18 cellular contexts compared by ENCODE assay signal in the genomic region with DNA sequence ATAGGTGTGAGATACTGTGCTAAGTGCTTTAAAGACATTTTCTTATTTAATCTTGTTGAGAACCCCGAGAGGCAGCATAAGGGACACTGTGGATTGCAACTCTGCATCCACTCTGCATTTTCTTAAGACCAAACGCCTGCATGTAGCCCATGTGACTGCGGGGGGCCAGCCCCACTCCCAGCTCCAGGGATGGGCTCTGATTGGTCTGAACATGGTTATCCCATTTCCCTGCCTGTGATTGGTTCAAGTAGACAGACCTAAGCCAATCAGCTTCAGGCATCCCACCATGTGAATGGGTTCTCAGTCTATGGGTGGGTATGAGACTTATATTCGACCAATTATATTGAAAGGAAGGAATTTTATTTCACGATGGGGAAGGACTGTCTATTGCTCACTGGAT. TPM values are rescaled to one million over a fixed set of nuclear protein-coding genes. Genes with fewer than 3 reads are reported as not detected.
DNase-seq lines count a peak whose midpoint lies in the region; ATAC-seq and TF ChIP-seq lines count a peak whose summit lies in the region.
"Had no signal": no experiment of that assay in that cellular context is flagged by ENCODE, and none has a peak within 500 bp of the region (broad histone marks: within the 10 kb centered on the region; RNA-seq: fewer than 3 reads in every experiment).

No MANE protein-coding gene starts in this region.

- peak; percentile 36; the same call in 2 of the 3 replicates for ATAC-seq in SK-N-SH treated with all-trans-retinoic acid at 6 μM for 48 hours

- no peak overlapping the region for H3K27ac ChIP-seq in Karpas-422 (ENCODE audit: low read length)
- H3K27ac ChIP-seq: 22Rv1, cardiac muscle cell, left ventricle myocardium inferior, stomach had no signal

- no peaks in the 10 kb centered on the region for H3K27me3 ChIP-seq in Karpas-422 (ENCODE audit: low read length)
- H3K27me3 ChIP-seq: cardiac muscle cell, stomach had no signal

- no peak overlapping the region for H3K4me3 ChIP-seq in Karpas-422 (ENCODE audit: low read length)
- H3K4me3 ChIP-seq: cardiac muscle cell, left ventricle myocardium inferior, stomach had no signal

- no peak overlapping the region for H3K4me2 ChIP-seq in Karpas-422 (ENCODE audit: low read depth, low read length, poor library complexity, severe bottlenecking)

- H3K4me1 ChIP-seq in Karpas-422 (ENCODE audit: low read length), result no peaks in the 10 kb centered on the region
- H3K4me1 ChIP-seq: left ventricle myocardium inferior, stomach had no signal

- no peaks in the 10 kb centered on the region for H3K9me2 ChIP-seq in Karpas-422 (replicated peaks; ENCODE audit: insufficient read depth, low read length)

- H3K9ac ChIP-seq in Karpas-422 (ENCODE audit: low read length), result no peak overlapping the region

- DNase-seq in DMS 273 (lab: John Stamatoyannopoulos, UW; ENCODE audit: unreplicated experiment) (peak; percentile 17), DMS 273 treated with DMSO at 0.1 percent for 48 hours (lab: John Stamatoyannopoulos, UW) (no peak), Karpas-422 (peak; percentile 65), iPS-NIHi11 (ENCODE audit: low spot score) (peak; percentile 67), GM03348 (ENCODE audit: low spot score) (no peak), retina (no peak), DMS79 treated with DMSO at 0.1 percent for 48 hours (lab: John Stamatoyannopoulos, UW) (no peak)
- DNase-seq: activated CD4-positive, alpha-beta T cell treated with anti-CD3 and anti-CD28 coated beads, Interleukin-2, amount 50 U/mL, for 4 hours; activated gamma-delta T cell treated with Interleukin-2 at 50 U/mL for 16 hours; activated T-cell treated with anti-CD3 and anti-CD28 coated beads for 4 hours; amniotic stem cell; Calu3; Kasumi-1; left ventricle myocardium inferior; stomach had no signal

- H2AFZ ChIP-seq in Karpas-422 (ENCODE audit: low read length), result no peak overlapping the region

- no peaks in the 10 kb centered on the region for H3K9me3 ChIP-seq in Karpas-422 (ENCODE audit: low read length)
- H3K9me3 ChIP-seq: left ventricle myocardium inferior, stomach had no signal

- H3K36me3 ChIP-seq in Karpas-422 (ENCODE audit: insufficient read depth, low read length), result no peaks in the 10 kb centered on the region
- H3K36me3 ChIP-seq: cardiac muscle cell, left ventricle myocardium inferior, stomach had no signal

- no peaks in the 10 kb centered on the region for H4K20me1 ChIP-seq in Karpas-422 (ENCODE audit: insufficient read depth, low read depth, low read length)

- H3K79me2 ChIP-seq in Karpas-422 (ENCODE audit: low read length), result no peaks in the 10 kb centered on the region

TF ChIP-seq in SK-N-SH treated with all-trans-retinoic acid at 6 μM for 48 hours, 23 proteins besides CTCF, POLR2A, EP300 and RAD21:
- TF ChIP-seq PPARA (CRISPR knock-in tag; IDR thresholded peaks at IDR 0.05; ENCODE audit: borderline replicate concordance) (no peak), CREB5 (CRISPR knock-in tag; IDR thresholded peaks at IDR 0.05; ENCODE audit: low read depth) (no peak), ESRRG (CRISPR knock-in tag; IDR thresholded peaks at IDR 0.05) (no peak), ZFP30 (CRISPR knock-in tag; IDR thresholded peaks at IDR 0.05) (no peak), ZC3H10 (CRISPR knock-in tag; IDR thresholded peaks at IDR 0.05) (no peak), ARNTL (CRISPR knock-in tag; IDR thresholded peaks at IDR 0.05; ENCODE audit: borderline replicate concordance, low read depth) (no peak), TSHZ2 (CRISPR knock-in tag; IDR thresholded peaks at IDR 0.05) (no peak), ZNF70 (CRISPR knock-in tag; IDR thresholded peaks at IDR 0.05) (no peak)
- TF ChIP-seq, protein P1, sequence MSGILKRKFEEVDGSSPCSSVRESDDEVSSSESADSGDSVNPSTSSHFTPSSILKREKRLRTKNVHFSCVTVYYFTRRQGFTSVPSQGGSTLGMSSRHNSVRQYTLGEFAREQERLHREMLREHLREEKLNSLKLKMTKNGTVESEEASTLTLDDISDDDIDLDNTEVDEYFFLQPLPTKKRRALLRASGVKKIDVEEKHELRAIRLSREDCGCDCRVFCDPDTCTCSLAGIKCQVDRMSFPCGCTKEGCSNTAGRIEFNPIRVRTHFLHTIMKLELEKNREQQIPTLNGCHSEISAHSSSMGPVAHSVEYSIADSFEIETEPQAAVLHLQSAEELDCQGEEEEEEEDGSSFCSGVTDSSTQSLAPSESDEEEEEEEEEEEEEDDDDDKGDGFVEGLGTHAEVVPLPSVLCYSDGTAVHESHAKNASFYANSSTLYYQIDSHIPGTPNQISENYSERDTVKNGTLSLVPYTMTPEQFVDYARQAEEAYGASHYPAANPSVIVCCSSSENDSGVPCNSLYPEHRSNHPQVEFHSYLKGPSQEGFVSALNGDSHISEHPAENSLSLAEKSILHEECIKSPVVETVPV (CRISPR knock-in tag; IDR thresholded peaks at IDR 0.05), result no peak
- TF ChIP-seq, protein P2, sequence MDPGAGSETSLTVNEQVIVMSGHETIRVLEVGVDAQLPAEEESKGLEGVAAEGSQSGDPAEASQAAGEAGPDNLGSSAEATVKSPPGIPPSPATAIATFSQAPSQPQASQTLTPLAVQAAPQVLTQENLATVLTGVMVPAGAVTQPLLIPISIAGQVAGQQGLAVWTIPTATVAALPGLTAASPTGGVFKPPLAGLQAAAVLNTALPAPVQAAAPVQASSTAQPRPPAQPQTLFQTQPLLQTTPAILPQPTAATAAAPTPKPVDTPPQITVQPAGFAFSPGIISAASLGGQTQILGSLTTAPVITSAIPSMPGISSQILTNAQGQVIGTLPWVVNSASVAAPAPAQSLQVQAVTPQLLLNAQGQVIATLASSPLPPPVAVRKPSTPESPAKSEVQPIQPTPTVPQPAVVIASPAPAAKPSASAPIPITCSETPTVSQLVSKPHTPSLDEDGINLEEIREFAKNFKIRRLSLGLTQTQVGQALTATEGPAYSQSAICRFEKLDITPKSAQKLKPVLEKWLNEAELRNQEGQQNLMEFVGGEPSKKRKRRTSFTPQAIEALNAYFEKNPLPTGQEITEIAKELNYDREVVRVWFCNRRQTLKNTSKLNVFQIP (CRISPR knock-in tag; IDR thresholded peaks at IDR 0.05; ENCODE audit: borderline replicate concordance, low read depth), result no peak
TF ChIP-seq in SK-N-SH treated with all-trans-retinoic acid at 6 μM for 48 hours: peak in this region for 0.

RNA-seq across cellular contexts. Expression of gene USP7, which starts 33.2 kb away (rescaled TPM):
- total RNA-seq in Karpas-422 (2014; rRNA removed; shearing (Covaris generic); ENCODE audit: low replicate concordance), result 38.6 and 42.5 TPM in 2 replicates

Comparison
In these comparisons a context has a peak if more than half of its experiments do, and no peak if none do; other contexts are left out.
1. DNase-seq: peak in DMS 273 (single experiment), Karpas-422 (single experiment) and iPS-NIHi11 (single experiment); none in DMS 273 treated with DMSO at 0.1 percent for 48 hours (single experiment), GM03348 (single experiment), retina (single experiment) and DMS79 treated with DMSO at 0.1 percent for 48 hours (single experiment).